ENCODE assay signal across 12 cellular contexts in the genomic region with DNA sequence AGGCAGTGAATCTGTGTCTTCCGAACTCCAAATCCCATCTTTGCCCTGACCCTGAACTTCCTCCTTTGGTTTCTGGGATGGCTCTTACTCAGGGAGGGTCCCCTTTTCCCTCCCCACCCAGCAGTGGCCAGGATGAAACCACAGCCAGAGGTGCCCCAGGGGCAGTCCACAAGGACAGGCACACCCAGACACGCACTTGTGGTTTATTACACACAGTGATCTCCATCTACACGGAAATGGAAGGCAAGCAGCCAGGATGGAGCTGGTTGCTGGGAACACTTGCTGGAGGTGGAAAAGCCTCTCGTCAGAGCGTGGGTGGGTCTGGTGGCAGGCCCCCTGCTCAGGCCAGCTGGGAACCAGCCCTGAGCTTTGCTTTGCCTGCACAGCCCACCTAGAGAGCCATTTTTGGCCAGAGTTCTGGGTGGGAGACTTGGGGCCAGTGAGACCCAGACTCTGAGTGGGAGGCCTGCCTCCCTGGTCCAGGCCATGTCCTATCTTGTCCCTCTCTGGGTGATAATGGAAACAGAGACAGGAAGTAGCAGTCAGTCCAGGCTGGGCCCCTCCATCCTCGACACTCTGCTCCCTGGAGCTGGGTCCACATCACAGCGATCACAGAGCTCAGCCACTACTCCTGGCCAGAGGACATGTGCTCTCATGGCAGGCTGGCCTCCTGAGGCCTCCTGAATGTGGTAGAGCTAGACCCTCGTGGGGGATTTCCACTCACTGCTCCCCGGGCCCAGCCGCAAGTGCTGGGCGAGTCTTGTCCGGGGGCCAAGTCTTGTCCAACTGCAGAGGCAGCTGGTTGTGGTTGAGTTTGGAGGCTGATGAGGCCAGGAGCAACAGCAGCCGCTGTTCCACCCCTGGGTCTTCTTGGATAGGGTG. TPM values are rescaled to one million over a fixed set of nuclear protein-coding genes. Genes with fewer than 3 reads are reported as not detected.
DNase-seq lines count a peak whose midpoint lies in the region; ATAC-seq, FAIRE-seq and TF ChIP-seq lines count a peak whose summit lies in the region.
"Had no signal": no experiment of that assay in that cellular context is flagged by ENCODE, and none has a peak within 500 bp of the region (broad histone marks: within the 10 kb centered on the region; RNA-seq: fewer than 3 reads in every experiment).

No MANE protein-coding gene starts in this region.

- H3K79me2 ChIP-seq in HepG2 (ENCODE audit: insufficient read depth, low read length): no peaks in the 10 kb centered on the region

- H3K4me3 ChIP-seq in right lobe of liver: no peak overlapping the region
- no peak overlapping the region for H3K4me3 ChIP-seq in HepG2 (replicated peaks in 1 of 3; ENCODE audit: insufficient read depth in 1 of 3, low read depth in 2 of 3, low read length in 3 of 3)
- no peak overlapping the region for H3K4me3 ChIP-seq in upper lobe of left lung

- no peak for FAIRE-seq in HepG2 (lab: Jason Lieb, UNC)
- FAIRE-seq: frontal cortex had no signal

- no peaks in the 10 kb centered on the region for H3K9me3 ChIP-seq in right lobe of liver
- H3K9me3 ChIP-seq in HepG2 (ENCODE audit: low read length): no peaks in the 10 kb centered on the region
- H3K9me3 ChIP-seq in upper lobe of left lung: no peaks in the 10 kb centered on the region

- no peak overlapping the region for H3K9ac ChIP-seq in HepG2 (ENCODE audit: insufficient read depth, low read depth, low read length)

- TF ChIP-seq POLR2A in right lobe of liver (IDR thresholded peaks at IDR 0.05) (no peak), HepG2 (IDR thresholded peaks at IDR 0.05; ENCODE audit: insufficient read depth in 1 of 2, low read depth in 2 of 2, low read length in 2 of 2) (no peak), upper lobe of left lung (IDR thresholded peaks at IDR 0.05) (no peak)

- intact Hi-C loops in right lobe of liver (cut with DNase I) (no loop called here), HepG2 (cut with micrococcal nuclease; ENCODE audit: unreplicated experiment) (no loop called here), left colon (cut with DNase I, micrococcal nuclease) (no loop called here)
- intact Hi-C loops in activated T-helper 1 cell treated with anti-CD3 and anti-CD28 coated beads, Interleukin-12 subunit alpha, Interleukin-12 subunit beta, Interleukin-2, Interleukin-4 antibody, amounts not matched to agents 30 ng/mL and 10 ng/mL and 1 ng/mL, durations not matched to agents 14 hours and 24 hours and 36 hours (cut with micrococcal nuclease): loop anchor here (10.0 kb wide), 1 partner anchor 1567 kb away; the partner anchor contains the start of gene MGAT4B

- no peaks in the 10 kb centered on the region for H4K20me1 ChIP-seq in HepG2 (ENCODE audit: insufficient read depth, low read length)

- H3K4me3 Mint-ChIP-seq in activated T-helper 1 cell treated with anti-CD3 and anti-CD28 coated beads, Interleukin-12 subunit alpha, Interleukin-12 subunit beta, Interleukin-2, Interleukin-4 antibody, amounts not matched to agents 30 ng/mL and 10 ng/mL and 1 ng/mL, durations not matched to agents 14 hours and 24 hours and 36 hours: peak overlapping the region; percentile 23

- H3K36me3 ChIP-seq in right lobe of liver (no peaks in the 10 kb centered on the region), HepG2 (replicated peaks in 1 of 2; ENCODE audit: control insufficient read depth in 1 of 2, insufficient read depth in 2 of 2, low read length in 2 of 2) (no peaks in the 10 kb centered on the region), upper lobe of left lung (no peaks in the 10 kb centered on the region)

- no peak for TF ChIP-seq EP300 in HepG2 (IDR thresholded peaks at IDR 0.05; ENCODE audit: low read depth in 2 of 2, low read length in 2 of 2)
- TF ChIP-seq EP300 in HepG2 (CRISPR knock-in tag; IDR thresholded peaks at IDR 0.05; ENCODE audit: borderline replicate concordance): no peak
- TF ChIP-seq EP300 in upper lobe of left lung (IDR thresholded peaks at IDR 0.05): no peak

- peak overlapping the region; percentile 84 for H3K27ac Mint-ChIP-seq in activated T-helper 1 cell treated with anti-CD3 and anti-CD28 coated beads, Interleukin-12 subunit alpha, Interleukin-12 subunit beta, Interleukin-2, Interleukin-4 antibody, amounts not matched to agents 30 ng/mL and 10 ng/mL and 1 ng/mL, durations not matched to agents 14 hours and 24 hours and 36 hours

- TF ChIP-seq CTCF in right lobe of liver (IDR thresholded peaks at IDR 0.05) (no peak), HepG2 (CRISPR knock-in tag; IDR thresholded peaks at IDR 0.05) (no peak), upper lobe of left lung (IDR thresholded peaks at IDR 0.05) (no peak)

- no peaks in the 10 kb centered on the region for H3K9me3 Mint-ChIP-seq in activated T-helper 1 cell treated with anti-CD3 and anti-CD28 coated beads, Interleukin-12 subunit alpha, Interleukin-12 subunit beta, Interleukin-2, Interleukin-4 antibody, amounts not matched to agents 30 ng/mL and 10 ng/mL and 1 ng/mL, durations not matched to agents 14 hours and 24 hours and 36 hours

- no peak overlapping the region for H3K4me2 ChIP-seq in HepG2 (ENCODE audit: low read depth, low read length)

- no peaks in the 10 kb centered on the region for H3K36me3 Mint-ChIP-seq in activated T-helper 1 cell treated with anti-CD3 and anti-CD28 coated beads, Interleukin-12 subunit alpha, Interleukin-12 subunit beta, Interleukin-2, Interleukin-4 antibody, amounts not matched to agents 30 ng/mL and 10 ng/mL and 1 ng/mL, durations not matched to agents 14 hours and 24 hours and 36 hours (ENCODE audit: low read depth)

- peak overlapping the region; percentile 10 to 95 (median 92) for H3K27ac ChIP-seq in right lobe of liver
- H3K27ac ChIP-seq in HepG2 (ENCODE audit: extremely low read length, insufficient read depth, low read length): no peak overlapping the region
- peak overlapping the region in 3 of 4 donors; percentile 41 to 91 (median 82) for H3K27ac ChIP-seq in upper lobe of left lung

- H3K27me3 Mint-ChIP-seq in activated T-helper 1 cell treated with anti-CD3 and anti-CD28 coated beads, Interleukin-12 subunit alpha, Interleukin-12 subunit beta, Interleukin-2, Interleukin-4 antibody, amounts not matched to agents 30 ng/mL and 10 ng/mL and 1 ng/mL, durations not matched to agents 14 hours and 24 hours and 36 hours (ENCODE audit: insufficient read depth): no peaks in the 10 kb centered on the region

- H3K27me3 ChIP-seq in right lobe of liver (no peaks in the 10 kb centered on the region), HepG2 (ENCODE audit: control insufficient read depth in 1 of 2, insufficient read depth in 2 of 2, low read length in 2 of 2) (no peaks in the 10 kb centered on the region; a peak in 1 of 5 replicates), upper lobe of left lung (no peaks in the 10 kb centered on the region)

- CTCF ChIA-PET in HepG2 (lab: Yijun Ruan, JAX; ENCODE audit: low intra/inter-chr PET ratio, low total read pairs): no interaction called here

- in situ Hi-C loops in HepG2 (cut with HindIII; ENCODE audit: extremely low pct_ligation_motif_present, low pct_unique_long_range_greater_than_20kb): no loop called here

- no peak for TF ChIP-seq RAD21 in HepG2 (CRISPR knock-in tag; IDR thresholded peaks at IDR 0.05)

- POLR2A ChIA-PET in HepG2 (lab: Yijun Ruan, JAX): no interaction called here

- peaks cover 0 to 61% (median 34%) of the 10 kb centered on the region in 4 donors for H3K4me1 ChIP-seq in right lobe of liver
- peaks cover 52% of the 10 kb centered on the region for H3K4me1 ChIP-seq in HepG2 (ENCODE audit: insufficient read depth, low read length)
- peaks cover 53 to 82% (median 60%) of the 10 kb centered on the region in 4 donors for H3K4me1 ChIP-seq in upper lobe of left lung

- no peak overlapping the region for H2AFZ ChIP-seq in HepG2 (ENCODE audit: low read length)

- 56% methylated on average over 5 of the region's 13 CpGs for WGBS in right lobe of liver (ENCODE audit: insufficient coverage, low coverage, low lambda C conversion rate, missing lambda C conversion rate)
- 93% methylated on average over 2 of the region's 13 CpGs for WGBS in HepG2 (ENCODE audit: low lambda C conversion rate)
- 66 to 75% methylated on average over 2 to 13 of the region's 13 CpGs for WGBS in upper lobe of left lung, 2 donors

- peaks cover 66% of the 10 kb centered on the region for H3K4me1 Mint-ChIP-seq in activated T-helper 1 cell treated with anti-CD3 and anti-CD28 coated beads, Interleukin-12 subunit alpha, Interleukin-12 subunit beta, Interleukin-2, Interleukin-4 antibody, amounts not matched to agents 30 ng/mL and 10 ng/mL and 1 ng/mL, durations not matched to agents 14 hours and 24 hours and 36 hours (ENCODE audit: low read depth)

- BruUV-seq in HepG2 (replicated peaks; lab: Mats Ljungman, UMichigan): no TSS peak

- peak in 1 of 3 donors; percentile 47 for DNase-seq in right lobe of liver
- DNase-seq in HepG2 (ENCODE audit: low spot score): no peak
- no peak for DNase-seq in activated T-helper 1 cell treated with anti-CD3 and anti-CD28 coated beads, Interleukin-12 subunit alpha, Interleukin-12 subunit beta, Interleukin-2, Interleukin-4 antibody, amounts not matched to agents 30 ng/mL and 10 ng/mL and 1 ng/mL, durations not matched to agents 14 hours and 24 hours and 36 hours (ENCODE audit: low spot score)
- DNase-seq in left colon: peak; percentile 71 to 84
- no peak for DNase-seq in upper lobe of left lung
- DNase-seq in NCI-H510A treated with DMSO at 0.1 percent for 48 hours (lab: John Stamatoyannopoulos, UW): no peak
- DNase-seq: activated CD4-positive, alpha-beta T cell treated with anti-CD3 and anti-CD28 coated beads for 48 hours; midbrain had no signal

- ATAC-seq in right lobe of liver (no peak), HepG2 (no peak), left colon (peak; percentile 75), upper lobe of left lung (ENCODE audit: low FRiP score in 2 of 2) (peak in 1 of 2 donors; percentile 24), HG03520 (IDR thresholded peaks at IDR 0.05; ENCODE audit: unreplicated experiment) (no peak), HG03039 (IDR thresholded peaks at IDR 0.05; ENCODE audit: unreplicated experiment) (no peak)

RNA-seq across cellular contexts. Expression of gene PHYKPL, which starts 5.1 kb away (rescaled TPM):
- total RNA-seq in right lobe of liver: 100 to 1,000 TPM in 3 of 6 experiments, 10 to 100 TPM in 3; 64.3 to 133 (median 85.8) TPM
- 6.5 and 18.0 TPM in 2 replicates for total RNA-seq in HepG2 (2016; rRNA removed; fragmentation: Illumina TruSeq; extraction: Trizol)
- 9.3 and 10.3 TPM in 2 replicates for total RNA-seq in HepG2 (2016; cell fraction: cytosol; rRNA removed; fragmentation: Illumina TruSeq; extraction: Trizol; ENCODE audit: low read depth)
- 6.3 and 18.2 TPM in 2 replicates for total RNA-seq in HepG2 (2016; cell fraction: insoluble cytoplasmic fraction; rRNA removed; fragmentation: Illumina TruSeq; extraction: Trizol)
- 12.3 and 14.3 TPM in 2 replicates for total RNA-seq in HepG2 (2016; cell fraction: membrane; rRNA removed; fragmentation: Illumina TruSeq; extraction: Trizol)
- 28.0 and 31.5 TPM in 2 replicates for total RNA-seq in HepG2 (2016; cell fraction: nucleus; rRNA removed; fragmentation: Illumina TruSeq; extraction: Trizol)
- 78.6 and 94.3 TPM in 2 replicates for polyA plus RNA-seq in HepG2 (2011; rRNA removed)
- 35.8 and 36.7 TPM in 2 replicates for polyA plus RNA-seq in HepG2 (2011; cell fraction: cytosol; rRNA removed)
- 312 and 345 TPM in 2 replicates for polyA plus RNA-seq in HepG2 (2011; cell fraction: nucleus; rRNA removed)
- polyA plus RNA-seq in HepG2 (2012): 25.4 and 34.0 TPM in 2 replicates
- polyA plus RNA-seq in HepG2 (2016; cell fraction: cytosol; fragmentation: Illumina TruSeq; extraction: Trizol; ENCODE audit: low read depth): 6.9 and 8.7 TPM in 2 replicates
- 6.1 and 7.0 TPM in 2 replicates for polyA plus RNA-seq in HepG2 (2016; cell fraction: insoluble cytoplasmic fraction; fragmentation: Illumina TruSeq; extraction: Trizol; ENCODE audit: low read depth)
- 9.0 and 11.2 TPM in 2 replicates for polyA plus RNA-seq in HepG2 (2016; cell fraction: membrane; fragmentation: Illumina TruSeq; extraction: Trizol; ENCODE audit: low read depth)
- polyA plus RNA-seq in HepG2 (2016; cell fraction: nucleus; fragmentation: Illumina TruSeq; extraction: Trizol; ENCODE audit: insufficient read depth, low read depth): 47.5 and 57.4 TPM in 2 replicates
- polyA minus RNA-seq in HepG2 (2011; rRNA and poly(A)+ RNA removed; ENCODE audit: low replicate concordance): 97.9 and 139 TPM in 2 replicates
- 10.3 and 11.5 TPM in 2 replicates for polyA minus RNA-seq in HepG2 (2011; cell fraction: cytosol; rRNA and poly(A)+ RNA removed)
- 134 and 154 TPM in 2 replicates for polyA minus RNA-seq in HepG2 (2011; cell fraction: nucleus; rRNA and poly(A)+ RNA removed)
- total RNA-seq in activated T-helper 1 cell treated with anti-CD3 and anti-CD28 coated beads, Interleukin-12 subunit alpha, Interleukin-12 subunit beta, Interleukin-2, Interleukin-4 antibody, amounts not matched to agents 30 ng/mL and 10 ng/mL and 1 ng/mL, durations not matched to agents 14 hours and 24 hours and 36 hours: 84.4 and 86.7 TPM in 2 replicates
- total RNA-seq in left colon: 100 to 1,000 TPM; 157 to 180 TPM
- total RNA-seq in upper lobe of left lung: 100 to 1,000 TPM in 2 of 6 donors, 10 to 100 TPM in 4; 61.0 to 237 (median 91.9) TPM

RNA-seq across cellular contexts. Expression of gene HNRNPAB, which starts 33.3 kb away (rescaled TPM):
- total RNA-seq in right lobe of liver (10 to 100 TPM; 44.2 to 96.1 (median 73.5) TPM), HepG2 (2016; rRNA removed; fragmentation: Illumina TruSeq; extraction: Trizol) (111 and 132 TPM in 2 replicates), left colon (100 to 1,000 TPM; 274 to 281 TPM), upper lobe of left lung (100 to 1,000 TPM in 3 of 6 donors, 10 to 100 TPM in 3; 61.8 to 133 (median 97.7) TPM)
- 12.0 and 13.3 TPM in 2 replicates for total RNA-seq in HepG2 (2016; cell fraction: cytosol; rRNA removed; fragmentation: Illumina TruSeq; extraction: Trizol; ENCODE audit: low read depth)
- total RNA-seq in HepG2 (2016; cell fraction: insoluble cytoplasmic fraction; rRNA removed; fragmentation: Illumina TruSeq; extraction: Trizol): 110 and 122 TPM in 2 replicates
- total RNA-seq in HepG2 (2016; cell fraction: membrane; rRNA removed; fragmentation: Illumina TruSeq; extraction: Trizol): 37.5 and 44.0 TPM in 2 replicates
- total RNA-seq in HepG2 (2016; cell fraction: nucleus; rRNA removed; fragmentation: Illumina TruSeq; extraction: Trizol): 54.8 and 64.8 TPM in 2 replicates
- polyA plus RNA-seq in HepG2 (2011; rRNA removed): 46.1 and 62.6 TPM in 2 replicates
- polyA plus RNA-seq in HepG2 (2011; cell fraction: cytosol; rRNA removed): 52.5 and 54.6 TPM in 2 replicates
- polyA plus RNA-seq in HepG2 (2011; cell fraction: nucleus; rRNA removed): 28.6 and 30.1 TPM in 2 replicates
- polyA plus RNA-seq in HepG2 (2012): 55.4 and 68.0 TPM in 2 replicates
- 12.0 and 13.6 TPM in 2 replicates for polyA plus RNA-seq in HepG2 (2016; cell fraction: cytosol; fragmentation: Illumina TruSeq; extraction: Trizol; ENCODE audit: low read depth)
- 241 and 256 TPM in 2 replicates for polyA plus RNA-seq in HepG2 (2016; cell fraction: insoluble cytoplasmic fraction; fragmentation: Illumina TruSeq; extraction: Trizol; ENCODE audit: low read depth)
- polyA plus RNA-seq in HepG2 (2016; cell fraction: membrane; fragmentation: Illumina TruSeq; extraction: Trizol; ENCODE audit: low read depth): 36.3 and 40.6 TPM in 2 replicates
- 151 and 157 TPM in 2 replicates for polyA plus RNA-seq in HepG2 (2016; cell fraction: nucleus; fragmentation: Illumina TruSeq; extraction: Trizol; ENCODE audit: insufficient read depth, low read depth)
- 17.1 and 71.1 TPM in 2 replicates for polyA minus RNA-seq in HepG2 (2011; rRNA and poly(A)+ RNA removed; ENCODE audit: low replicate concordance)
- 15.4 and 24.9 TPM in 2 replicates for polyA minus RNA-seq in HepG2 (2011; cell fraction: cytosol; rRNA and poly(A)+ RNA removed)
- polyA minus RNA-seq in HepG2 (2011; cell fraction: nucleus; rRNA and poly(A)+ RNA removed): 26.0 and 31.3 TPM in 2 replicates
- total RNA-seq in activated T-helper 1 cell treated with anti-CD3 and anti-CD28 coated beads, Interleukin-12 subunit alpha, Interleukin-12 subunit beta, Interleukin-2, Interleukin-4 antibody, amounts not matched to agents 30 ng/mL and 10 ng/mL and 1 ng/mL, durations not matched to agents 14 hours and 24 hours and 36 hours: 459 and 472 TPM in 2 replicates

RNA-seq across cellular contexts. Expression of gene GMCL2, which starts 50.5 kb away (rescaled TPM):
- total RNA-seq in right lobe of liver: not detected
- not detected in 2 replicates for total RNA-seq in HepG2 (2016; rRNA removed; fragmentation: Illumina TruSeq; extraction: Trizol)
- total RNA-seq in HepG2 (2016; cell fraction: cytosol; rRNA removed; fragmentation: Illumina TruSeq; extraction: Trizol; ENCODE audit: low read depth): not detected in 2 replicates
- total RNA-seq in HepG2 (2016; cell fraction: insoluble cytoplasmic fraction; rRNA removed; fragmentation: Illumina TruSeq; extraction: Trizol): not detected in 2 replicates
- not detected in 2 replicates for total RNA-seq in HepG2 (2016; cell fraction: membrane; rRNA removed; fragmentation: Illumina TruSeq; extraction: Trizol)
- not detected in 2 replicates for total RNA-seq in HepG2 (2016; cell fraction: nucleus; rRNA removed; fragmentation: Illumina TruSeq; extraction: Trizol)
- 0.03 TPM in 1 of 2 replicates, not detected in the other for polyA plus RNA-seq in HepG2 (2011; rRNA removed)
- not detected in 2 replicates for polyA plus RNA-seq in HepG2 (2011; cell fraction: cytosol; rRNA removed)
- polyA plus RNA-seq in HepG2 (2011; cell fraction: nucleus; rRNA removed): not detected in 2 replicates
- polyA plus RNA-seq in HepG2 (2012): 0.05 TPM in 1 of 2 replicates, not detected in the other
- polyA plus RNA-seq in HepG2 (2016; cell fraction: cytosol; fragmentation: Illumina TruSeq; extraction: Trizol; ENCODE audit: low read depth): not detected in 2 replicates
- not detected in 2 replicates for polyA plus RNA-seq in HepG2 (2016; cell fraction: insoluble cytoplasmic fraction; fragmentation: Illumina TruSeq; extraction: Trizol; ENCODE audit: low read depth)
- not detected in 2 replicates for polyA plus RNA-seq in HepG2 (2016; cell fraction: membrane; fragmentation: Illumina TruSeq; extraction: Trizol; ENCODE audit: low read depth)
- polyA plus RNA-seq in HepG2 (2016; cell fraction: nucleus; fragmentation: Illumina TruSeq; extraction: Trizol; ENCODE audit: insufficient read depth, low read depth): not detected in 2 replicates
- polyA minus RNA-seq in HepG2 (2011; rRNA and poly(A)+ RNA removed; ENCODE audit: low replicate concordance): not detected in 2 replicates
- not detected in 2 replicates for polyA minus RNA-seq in HepG2 (2011; cell fraction: cytosol; rRNA and poly(A)+ RNA removed)
- polyA minus RNA-seq in HepG2 (2011; cell fraction: nucleus; rRNA and poly(A)+ RNA removed): not detected in 2 replicates
- not detected in 2 replicates for total RNA-seq in activated T-helper 1 cell treated with anti-CD3 and anti-CD28 coated beads, Interleukin-12 subunit alpha, Interleukin-12 subunit beta, Interleukin-2, Interleukin-4 antibody, amounts not matched to agents 30 ng/mL and 10 ng/mL and 1 ng/mL, durations not matched to agents 14 hours and 24 hours and 36 hours
- not detected for total RNA-seq in left colon
- not detected for total RNA-seq in upper lobe of left lung
- total RNA-seq: frontal cortex, subcutaneous adipose tissue had no signal

Comparison
In these comparisons a context has a peak if more than half of its experiments do, and no peak if none do; other contexts are left out.
1. DNase-seq: peak in left colon (2 of 2); none in HepG2 (single experiment), activated T-helper 1 cell treated with anti-CD3 and anti-CD28 coated beads, Interleukin-12 subunit alpha, Interleukin-12 subunit beta, Interleukin-2, Interleukin-4 antibody, amounts not matched to agents 30 ng/mL and 10 ng/mL and 1 ng/mL, durations not matched to agents 14 hours and 24 hours and 36 hours (single experiment), upper lobe of left lung (0 of 2) and NCI-H510A treated with DMSO at 0.1 percent for 48 hours (single experiment).